Comparison of ENCODE assay signal across 9 cellular contexts in the genomic region with DNA sequence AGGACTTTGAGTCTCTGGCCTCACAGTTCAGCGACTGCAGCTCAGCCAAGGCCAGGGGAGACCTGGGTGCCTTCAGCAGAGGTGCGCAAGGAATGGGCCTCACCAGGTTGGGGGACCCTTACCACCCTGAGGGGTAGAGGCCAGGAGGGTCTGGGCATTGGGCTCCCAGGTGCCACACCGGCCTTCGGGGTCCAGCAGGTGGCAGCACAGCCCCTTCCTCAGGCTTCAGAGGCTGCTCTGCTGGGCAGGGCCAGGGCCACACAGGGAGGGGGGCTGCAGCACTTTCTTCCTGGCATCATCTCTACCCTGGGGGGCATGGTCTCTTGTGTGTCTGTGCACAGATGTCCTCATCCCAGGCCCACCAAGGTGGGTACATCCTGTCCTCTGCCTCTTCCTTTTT. TPM values are rescaled to one million over a fixed set of nuclear protein-coding genes. Genes with fewer than 3 reads are reported as not detected.
A peak's percentile ranks its signal among the peaks of the same experiment; 100 is the strongest.
DNase-seq lines count a peak whose midpoint lies in the region; ATAC-seq, FAIRE-seq and TF ChIP-seq lines count a peak whose summit lies in the region.
"Had no signal": no experiment of that assay in that cellular context is flagged by ENCODE, and none has a peak within 500 bp of the region (broad histone marks: within the 10 kb centered on the region; RNA-seq: fewer than 3 reads in every experiment).

No MANE protein-coding gene starts in this region.

- in situ Hi-C loops in HepG2 (cut with HindIII; ENCODE audit: extremely low pct_ligation_motif_present, low pct_unique_long_range_greater_than_20kb) = loop anchor here (5.0 kb wide), 1 partner anchor 64 kb away; no protein-coding TSS in a partner anchor

- TF ChIP-seq EP300 in HepG2 (IDR thresholded peaks at IDR 0.05; ENCODE audit: low read depth in 2 of 2, low read length in 2 of 2) (no peak), HepG2 (CRISPR knock-in tag; IDR thresholded peaks at IDR 0.05; ENCODE audit: borderline replicate concordance) (no peak)

- H3K27ac ChIP-seq in CD4-positive, alpha-beta memory T cell (ENCODE audit: low read depth, low read length) = no peak overlapping the region
- H3K27ac ChIP-seq in HepG2 (ENCODE audit: extremely low read length, insufficient read depth, low read length) = no peak overlapping the region

- H3K4me3 ChIP-seq in CD4-positive, alpha-beta memory T cell (ENCODE audit: low read length in 2 of 2) = no peak overlapping the region
- no peak overlapping the region for H3K4me3 ChIP-seq in HepG2 (replicated peaks in 1 of 3; ENCODE audit: insufficient read depth in 1 of 3, low read depth in 2 of 3, low read length in 3 of 3)

- TF ChIP-seq CTCF in LNCAP (IDR thresholded peaks at IDR 0.05) (peak; percentile 67), HepG2 (CRISPR knock-in tag; IDR thresholded peaks at IDR 0.05) (peak; percentile 88)

- no peak overlapping the region for H2AFZ ChIP-seq in HepG2 (ENCODE audit: low read length)

- H4K20me1 ChIP-seq in HepG2 (ENCODE audit: insufficient read depth, low read length) = no peaks in the 10 kb centered on the region

- H3K27me3 Mint-ChIP-seq in CD4-positive, alpha-beta memory T cell = no peaks in the 10 kb centered on the region

- peaks cover 38% of the 10 kb centered on the region for H3K36me3 ChIP-seq in CD4-positive, alpha-beta memory T cell (ENCODE audit: insufficient read depth, low read length)
- H3K36me3 ChIP-seq in HepG2 (replicated peaks in 1 of 2; ENCODE audit: control insufficient read depth in 1 of 2, insufficient read depth in 2 of 2, low read length in 2 of 2) = peaks cover 14 to 29% of the 10 kb centered on the region in 2 experiments; a peak in 4 of 5 replicates

- H3K9me3 ChIP-seq in CD4-positive, alpha-beta memory T cell (ENCODE audit: control insufficient read depth in 1 of 2, low read length in 2 of 2) = no peaks in the 10 kb centered on the region
- no peaks in the 10 kb centered on the region for H3K9me3 ChIP-seq in HepG2 (ENCODE audit: low read length)

- no TSS peak for BruUV-seq in HepG2 (replicated peaks; lab: Mats Ljungman, UMichigan)

- H3K9me3 Mint-ChIP-seq in CD4-positive, alpha-beta memory T cell = peaks cover 0 to 2% (median 0%) of the 10 kb centered on the region in 8 donors

- H3K9ac ChIP-seq in HepG2 (ENCODE audit: insufficient read depth, low read depth, low read length) = no peak overlapping the region

- H3K27me3 ChIP-seq in CD4-positive, alpha-beta memory T cell (ENCODE audit: insufficient read depth, low read length) = no peaks in the 10 kb centered on the region
- H3K27me3 ChIP-seq in HepG2 (ENCODE audit: control insufficient read depth in 1 of 2, insufficient read depth in 2 of 2, low read length in 2 of 2) = no peaks in the 10 kb centered on the region

- peaks cover 15 to 42% (median 22%) of the 10 kb centered on the region in 4 donors for H3K4me1 Mint-ChIP-seq in CD4-positive, alpha-beta memory T cell

- no peak overlapping the region for H3K4me3 Mint-ChIP-seq in CD4-positive, alpha-beta memory T cell

- no peak overlapping the region for H3K4me2 ChIP-seq in HepG2 (ENCODE audit: low read depth, low read length)

- peaks cover 9% of the 10 kb centered on the region for H3K4me1 ChIP-seq in CD4-positive, alpha-beta memory T cell (ENCODE audit: insufficient read depth, low read length)
- peaks cover 10% of the 10 kb centered on the region for H3K4me1 ChIP-seq in HepG2 (ENCODE audit: insufficient read depth, low read length)

- CTCF ChIA-PET in CD4-positive, alpha-beta memory T cell (lab: Charles Lee; ENCODE audit: partially characterized antibody) = interaction anchor here (0.6 to 1.5 kb wide), 3 partner anchors 10 to 28 kb away, joined by 3 to 5 read pairs (median 3); no protein-coding TSS in a partner anchor
- CTCF ChIA-PET in HepG2 (lab: Yijun Ruan, JAX; ENCODE audit: low intra/inter-chr PET ratio, low total read pairs) = interaction anchor here (3.7 kb wide), 1 partner anchor 67 kb away, joined by 15 read pairs; no protein-coding TSS in a partner anchor

- WGBS in HepG2 (ENCODE audit: low lambda C conversion rate) = 77% methylated on average over 3 of the region's 4 CpGs

- peaks cover 26 to 55% of the 10 kb centered on the region in 2 donors for H3K36me3 Mint-ChIP-seq in CD4-positive, alpha-beta memory T cell

- FAIRE-seq in HepG2 (lab: Jason Lieb, UNC) (no peak), HTR-8/SVneo (lab: Jason Lieb, UNC) (no peak)
- FAIRE-seq: GM18507 had no signal

- TF ChIP-seq RAD21 in HepG2 (CRISPR knock-in tag; IDR thresholded peaks at IDR 0.05) = peak; percentile 64; the same call in 1 of the 2 replicates

- ATAC-seq in HepG2 = peak; percentile 76
- ATAC-seq in HG03460 (IDR thresholded peaks at IDR 0.05; ENCODE audit: unreplicated experiment) = no peak

- H3K27ac Mint-ChIP-seq in CD4-positive, alpha-beta memory T cell = peak overlapping the region in 2 of 7 donors; percentile 15 to 56

- intact Hi-C loops in CD4-positive, alpha-beta memory T cell (cut with micrococcal nuclease) = loop anchor here (1.0 kb wide), 1 partner anchor 66 kb away; no protein-coding TSS in a partner anchor
- intact Hi-C loops in HepG2 (cut with micrococcal nuclease; ENCODE audit: unreplicated experiment) = no loop called here

- H3K79me2 ChIP-seq in HepG2 (ENCODE audit: insufficient read depth, low read length) = no peaks in the 10 kb centered on the region

- DNase-seq in CD4-positive, alpha-beta memory T cell = peak in 4 of 5 donors; percentile 31 to 40 (median 37)
- DNase-seq in activated naive CD4-positive, alpha-beta T cell treated with Interleukin-2 at 50 U/mL for 16 hours = peak; percentile 20
- DNase-seq in HepG2 (ENCODE audit: low spot score) (no peak), HTR-8/SVneo (ENCODE audit: insufficient read length, low spot score) (no peak), cerebellar nuclear complex (lab: John Stamatoyannopoulos, UW) (no peak), NK-92 (lab: John Stamatoyannopoulos, UW; ENCODE audit: unreplicated experiment) (no peak)

- POLR2A ChIA-PET in CD4-positive, alpha-beta memory T cell (lab: Charles Lee; ENCODE audit: partially characterized antibody) = interaction anchor here (1.2 kb wide), 1 partner anchor 10 kb away, joined by 3 read pairs; no protein-coding TSS in a partner anchor
- POLR2A ChIA-PET in HepG2 (lab: Yijun Ruan, JAX) = no interaction called here

- no peak for TF ChIP-seq POLR2A in HepG2 (IDR thresholded peaks at IDR 0.05; ENCODE audit: insufficient read depth in 1 of 2, low read depth in 2 of 2, low read length in 2 of 2)

RNA-seq across cellular contexts. Expression of gene PIN1, which starts 12.9 kb away (rescaled TPM):
- 10 to 100 TPM; 72.1 to 76.9 TPM for total RNA-seq in CD4-positive, alpha-beta memory T cell
- polyA plus RNA-seq in CD4-positive, alpha-beta memory T cell = 100 to 1,000 TPM in 1 of 2 donors, 10 to 100 TPM in 1; 85.1 to 167 TPM
- total RNA-seq in HepG2 (2016; rRNA removed; fragmentation: Illumina TruSeq; extraction: Trizol) = 67.3 and 72.0 TPM in 2 replicates
- total RNA-seq in HepG2 (2016; cell fraction: cytosol; rRNA removed; fragmentation: Illumina TruSeq; extraction: Trizol; ENCODE audit: low read depth) = 25.2 and 25.3 TPM in 2 replicates
- total RNA-seq in HepG2 (2016; cell fraction: insoluble cytoplasmic fraction; rRNA removed; fragmentation: Illumina TruSeq; extraction: Trizol) = 65.2 and 75.0 TPM in 2 replicates
- 37.0 and 38.0 TPM in 2 replicates for total RNA-seq in HepG2 (2016; cell fraction: membrane; rRNA removed; fragmentation: Illumina TruSeq; extraction: Trizol)
- total RNA-seq in HepG2 (2016; cell fraction: nucleus; rRNA removed; fragmentation: Illumina TruSeq; extraction: Trizol) = 27.3 and 31.0 TPM in 2 replicates
- 31.9 and 43.2 TPM in 2 replicates for polyA plus RNA-seq in HepG2 (2011; rRNA removed)
- polyA plus RNA-seq in HepG2 (2011; cell fraction: cytosol; rRNA removed) = 39.4 and 64.9 TPM in 2 replicates
- 44.7 and 53.7 TPM in 2 replicates for polyA plus RNA-seq in HepG2 (2011; cell fraction: nucleus; rRNA removed)
- polyA plus RNA-seq in HepG2 (2012) = 19.6 and 20.3 TPM in 2 replicates
- polyA plus RNA-seq in HepG2 (2016; cell fraction: cytosol; fragmentation: Illumina TruSeq; extraction: Trizol; ENCODE audit: low read depth) = 20.1 and 20.5 TPM in 2 replicates
- 61.0 and 62.9 TPM in 2 replicates for polyA plus RNA-seq in HepG2 (2016; cell fraction: insoluble cytoplasmic fraction; fragmentation: Illumina TruSeq; extraction: Trizol; ENCODE audit: low read depth)
- 30.3 TPM in 2 replicates for polyA plus RNA-seq in HepG2 (2016; cell fraction: membrane; fragmentation: Illumina TruSeq; extraction: Trizol; ENCODE audit: low read depth)
- polyA plus RNA-seq in HepG2 (2016; cell fraction: nucleus; fragmentation: Illumina TruSeq; extraction: Trizol; ENCODE audit: insufficient read depth, low read depth) = 55.0 and 61.1 TPM in 2 replicates
- 15.9 and 27.0 TPM in 2 replicates for polyA minus RNA-seq in HepG2 (2011; rRNA and poly(A)+ RNA removed; ENCODE audit: low replicate concordance)
- polyA minus RNA-seq in HepG2 (2011; cell fraction: cytosol; rRNA and poly(A)+ RNA removed) = 10.9 and 16.1 TPM in 2 replicates
- polyA minus RNA-seq in HepG2 (2011; cell fraction: nucleus; rRNA and poly(A)+ RNA removed) = 6.3 and 7.9 TPM in 2 replicates

RNA-seq across cellular contexts. Expression of gene UBL5, which starts 20.3 kb away (rescaled TPM):
- 100 to 1,000 TPM; 241 to 247 TPM for total RNA-seq in CD4-positive, alpha-beta memory T cell
- 100 to 1,000 TPM; 703 to 753 TPM for polyA plus RNA-seq in CD4-positive, alpha-beta memory T cell
- total RNA-seq in HepG2 (2016; rRNA removed; fragmentation: Illumina TruSeq; extraction: Trizol) = 373 and 382 TPM in 2 replicates
- 139 and 172 TPM in 2 replicates for total RNA-seq in HepG2 (2016; cell fraction: cytosol; rRNA removed; fragmentation: Illumina TruSeq; extraction: Trizol; ENCODE audit: low read depth)
- total RNA-seq in HepG2 (2016; cell fraction: insoluble cytoplasmic fraction; rRNA removed; fragmentation: Illumina TruSeq; extraction: Trizol) = 375 and 403 TPM in 2 replicates
- total RNA-seq in HepG2 (2016; cell fraction: membrane; rRNA removed; fragmentation: Illumina TruSeq; extraction: Trizol) = 186 and 246 TPM in 2 replicates
- total RNA-seq in HepG2 (2016; cell fraction: nucleus; rRNA removed; fragmentation: Illumina TruSeq; extraction: Trizol) = 155 and 174 TPM in 2 replicates
- 427 and 487 TPM in 2 replicates for polyA plus RNA-seq in HepG2 (2011; rRNA removed)
- 507 and 557 TPM in 2 replicates for polyA plus RNA-seq in HepG2 (2011; cell fraction: cytosol; rRNA removed)
- polyA plus RNA-seq in HepG2 (2011; cell fraction: nucleus; rRNA removed) = 178 and 205 TPM in 2 replicates
- 308 and 326 TPM in 2 replicates for polyA plus RNA-seq in HepG2 (2012)
- polyA plus RNA-seq in HepG2 (2016; cell fraction: cytosol; fragmentation: Illumina TruSeq; extraction: Trizol; ENCODE audit: low read depth) = 140 and 221 TPM in 2 replicates
- 360 and 409 TPM in 2 replicates for polyA plus RNA-seq in HepG2 (2016; cell fraction: insoluble cytoplasmic fraction; fragmentation: Illumina TruSeq; extraction: Trizol; ENCODE audit: low read depth)
- 156 and 243 TPM in 2 replicates for polyA plus RNA-seq in HepG2 (2016; cell fraction: membrane; fragmentation: Illumina TruSeq; extraction: Trizol; ENCODE audit: low read depth)
- polyA plus RNA-seq in HepG2 (2016; cell fraction: nucleus; fragmentation: Illumina TruSeq; extraction: Trizol; ENCODE audit: insufficient read depth, low read depth) = 294 and 307 TPM in 2 replicates
- polyA minus RNA-seq in HepG2 (2011; rRNA and poly(A)+ RNA removed; ENCODE audit: low replicate concordance) = 47.1 and 96.5 TPM in 2 replicates
- polyA minus RNA-seq in HepG2 (2011; cell fraction: cytosol; rRNA and poly(A)+ RNA removed) = 33.3 and 39.4 TPM in 2 replicates
- polyA minus RNA-seq in HepG2 (2011; cell fraction: nucleus; rRNA and poly(A)+ RNA removed) = 21.3 and 28.2 TPM in 2 replicates

RNA-seq across cellular contexts. Expression of gene FBXL12, which starts 29.2 kb away (rescaled TPM):
- total RNA-seq in CD4-positive, alpha-beta memory T cell = 10 to 100 TPM; 27.8 to 30.7 TPM
- polyA plus RNA-seq in CD4-positive, alpha-beta memory T cell = 10 to 100 TPM; 10.8 to 12.4 TPM
- total RNA-seq in HepG2 (2016; rRNA removed; fragmentation: Illumina TruSeq; extraction: Trizol) = 19.0 and 20.4 TPM in 2 replicates
- total RNA-seq in HepG2 (2016; cell fraction: cytosol; rRNA removed; fragmentation: Illumina TruSeq; extraction: Trizol; ENCODE audit: low read depth) = 6.1 and 6.2 TPM in 2 replicates
- total RNA-seq in HepG2 (2016; cell fraction: insoluble cytoplasmic fraction; rRNA removed; fragmentation: Illumina TruSeq; extraction: Trizol) = 15.4 and 21.7 TPM in 2 replicates
- 9.7 and 12.3 TPM in 2 replicates for total RNA-seq in HepG2 (2016; cell fraction: membrane; rRNA removed; fragmentation: Illumina TruSeq; extraction: Trizol)
- total RNA-seq in HepG2 (2016; cell fraction: nucleus; rRNA removed; fragmentation: Illumina TruSeq; extraction: Trizol) = 18.7 and 20.1 TPM in 2 replicates
- 23.1 and 30.1 TPM in 2 replicates for polyA plus RNA-seq in HepG2 (2011; rRNA removed)
- polyA plus RNA-seq in HepG2 (2011; cell fraction: cytosol; rRNA removed) = 15.4 and 23.3 TPM in 2 replicates
- 56.0 and 59.0 TPM in 2 replicates for polyA plus RNA-seq in HepG2 (2011; cell fraction: nucleus; rRNA removed)
- 17.5 and 22.5 TPM in 2 replicates for polyA plus RNA-seq in HepG2 (2012)
- polyA plus RNA-seq in HepG2 (2016; cell fraction: cytosol; fragmentation: Illumina TruSeq; extraction: Trizol; ENCODE audit: low read depth) = 2.6 and 3.8 TPM in 2 replicates
- polyA plus RNA-seq in HepG2 (2016; cell fraction: insoluble cytoplasmic fraction; fragmentation: Illumina TruSeq; extraction: Trizol; ENCODE audit: low read depth) = 21.5 and 27.0 TPM in 2 replicates
- 7.6 and 8.6 TPM in 2 replicates for polyA plus RNA-seq in HepG2 (2016; cell fraction: membrane; fragmentation: Illumina TruSeq; extraction: Trizol; ENCODE audit: low read depth)
- polyA plus RNA-seq in HepG2 (2016; cell fraction: nucleus; fragmentation: Illumina TruSeq; extraction: Trizol; ENCODE audit: insufficient read depth, low read depth) = 35.6 and 40.1 TPM in 2 replicates
- 9.7 and 38.5 TPM in 2 replicates for polyA minus RNA-seq in HepG2 (2011; rRNA and poly(A)+ RNA removed; ENCODE audit: low replicate concordance)
- 10.0 and 11.3 TPM in 2 replicates for polyA minus RNA-seq in HepG2 (2011; cell fraction: cytosol; rRNA and poly(A)+ RNA removed)
- 25.1 and 28.3 TPM in 2 replicates for polyA minus RNA-seq in HepG2 (2011; cell fraction: nucleus; rRNA and poly(A)+ RNA removed)

Comparison
In these comparisons a context has a peak if more than half of its experiments do, and no peak if none do; other contexts are left out.
1. DNase-seq: peak in CD4-positive, alpha-beta memory T cell (4 of 5) and activated naive CD4-positive, alpha-beta T cell treated with Interleukin-2 at 50 U/mL for 16 hours (single experiment); none in HepG2 (single experiment), HTR-8/SVneo (single experiment), cerebellar nuclear complex (0 of 2) and NK-92 (single experiment).